Comparison of ENCODE assay signal across 10 cellular contexts in genomic region chr7:126702242-126703016, GRCh38.
DNase-seq lines count a peak whose midpoint lies in the region; ATAC-seq, FAIRE-seq and TF ChIP-seq lines count a peak whose summit lies in the region.
"Had no signal": no experiment of that assay in that cellular context is flagged by ENCODE, and none has a peak within 500 bp of the region (broad histone marks: within the 10 kb centered on the region; RNA-seq: fewer than 3 reads in every experiment).

No MANE protein-coding gene starts in this region.

- RAD21 ChIA-PET in HCT116 (lab: Charles Lee; ENCODE audit: low non-redundant PET in 1 of 2, low total read pairs in 2 of 2, uncharacterized antibody in 2 of 2, unreplicated experiment in 2 of 2): no interaction called here

- H2AFZ ChIP-seq in HCT116 (ENCODE audit: low read depth, low read length, poor library complexity, severe bottlenecking): peak overlapping the region; percentile 89
- no peak overlapping the region for H2AFZ ChIP-seq in HepG2 (ENCODE audit: low read length)

- WGBS in HepG2 (ENCODE audit: low lambda C conversion rate): 26% methylated on average over 7 of the region's 7 CpGs

- no peaks in the 10 kb centered on the region for H3K9me3 ChIP-seq in HCT116 (ENCODE audit: control insufficient read depth in 1 of 2, insufficient read depth in 1 of 2, low read depth in 1 of 2, low read length in 2 of 2)
- no peaks in the 10 kb centered on the region for H3K9me3 ChIP-seq in lower lobe of right lung
- peaks cover 13% of the 10 kb centered on the region; the same call in 1 of the 2 replicates for H3K9me3 ChIP-seq in HepG2 (ENCODE audit: low read length)

- no peaks in the 10 kb centered on the region for H3K9me2 ChIP-seq in HCT116 (ENCODE audit: insufficient read depth)

- H3K27ac ChIP-seq in HCT116 (ENCODE audit: low read depth, low read length) (no peak overlapping the region), lower lobe of right lung (no peak overlapping the region), HepG2 (ENCODE audit: extremely low read length, insufficient read depth, low read length) (no peak overlapping the region)

- DNase-seq in HCT116 (ENCODE audit: low read depth, low spot score) (no peak), hepatic stellate cell (ENCODE audit: low spot score) (peak; percentile 14), lower lobe of right lung (no peak), HepG2 (ENCODE audit: low spot score) (no peak)
- no peak for DNase-seq in stimulated activated effector memory CD8-positive, alpha-beta T cell treated with anti-CD3 and anti-CD28 coated beads, Interleukin-12 subunit alpha, Interleukin-12 subunit beta, amount 100 ng/mL, for 72 hours (ENCODE audit: low spot score in 2 of 2)
- DNase-seq in activated CD4-positive, alpha-beta T cell treated with anti-CD3 and anti-CD28 coated beads, Interleukin-2, amount 50 U/mL, for 48 hours: no peak
- DNase-seq: NCI-H345 had no signal

- H3K4me3 ChIP-seq in HCT116 (replicated peaks in 1 of 2; ENCODE audit: low read depth in 1 of 2, low read length in 2 of 2) (no peak overlapping the region), lower lobe of right lung (no peak overlapping the region), HepG2 (replicated peaks in 1 of 3; ENCODE audit: insufficient read depth in 1 of 3, low read depth in 2 of 3, low read length in 3 of 3) (no peak overlapping the region)

- H3K4me2 ChIP-seq in HCT116 (ENCODE audit: low read length): no peak overlapping the region
- H3K4me2 ChIP-seq in HepG2 (ENCODE audit: low read depth, low read length): no peak overlapping the region

- no peaks in the 10 kb centered on the region for H3K4me1 Mint-ChIP-seq in stimulated activated effector memory CD8-positive, alpha-beta T cell treated with anti-CD3 and anti-CD28 coated beads, Interleukin-12 subunit alpha, Interleukin-12 subunit beta, amount 100 ng/mL, for 72 hours

- H3K9ac ChIP-seq in HCT116 (ENCODE audit: low read length): no peak overlapping the region
- no peak overlapping the region for H3K9ac ChIP-seq in HepG2 (ENCODE audit: insufficient read depth, low read depth, low read length)

- no peaks in the 10 kb centered on the region for H3K9me3 Mint-ChIP-seq in stimulated activated effector memory CD8-positive, alpha-beta T cell treated with anti-CD3 and anti-CD28 coated beads, Interleukin-12 subunit alpha, Interleukin-12 subunit beta, amount 100 ng/mL, for 72 hours

- in situ Hi-C loops in HepG2 (cut with HindIII; ENCODE audit: extremely low pct_ligation_motif_present, low pct_unique_long_range_greater_than_20kb): no loop called here

- H3K36me3 ChIP-seq in HCT116 (ENCODE audit: control insufficient read depth in 1 of 2, insufficient read depth in 2 of 2, low read length in 2 of 2) (no peaks in the 10 kb centered on the region), lower lobe of right lung (no peaks in the 10 kb centered on the region), HepG2 (replicated peaks in 1 of 2; ENCODE audit: control insufficient read depth in 1 of 2, insufficient read depth in 2 of 2, low read length in 2 of 2) (no peaks in the 10 kb centered on the region)

- BruUV-seq in HCT116 (replicated peaks; lab: Mats Ljungman, UMichigan) (no TSS peak), HepG2 (replicated peaks; lab: Mats Ljungman, UMichigan) (no TSS peak)

- H3K79me2 ChIP-seq in HCT116 (ENCODE audit: insufficient read depth, low read length) (no peaks in the 10 kb centered on the region), HepG2 (ENCODE audit: insufficient read depth, low read length) (no peaks in the 10 kb centered on the region)

- intact Hi-C loops in HCT116 (cut with micrococcal nuclease): no loop called here
- intact Hi-C loops in lower lobe of right lung (cut with DNase I): no loop called here
- intact Hi-C loops in HepG2 (cut with micrococcal nuclease; ENCODE audit: unreplicated experiment): no loop called here

- peak; percentile 30 for ATAC-seq in GM18520 (IDR thresholded peaks at IDR 0.05; ENCODE audit: unreplicated experiment)
- ATAC-seq in HCT116: no peak
- peak; percentile 40 for ATAC-seq in HG03575 (IDR thresholded peaks at IDR 0.05; ENCODE audit: extremely low read depth, insufficient number of reproducible peaks, low FRiP score, unreplicated experiment)
- no peak for ATAC-seq in lower lobe of right lung
- ATAC-seq in stimulated activated effector memory CD8-positive, alpha-beta T cell treated with anti-CD3 and anti-CD28 coated beads, Interleukin-12 subunit alpha, Interleukin-12 subunit beta, amount 100 ng/mL, for 72 hours: no peak
- no peak for ATAC-seq in HepG2
- ATAC-seq: natural killer cell treated with Interleukin-12 subunit alpha and Interleukin-12 subunit beta and Interleukin-15 and Interleukin-18, amount 100 ng/mL, for 72 hours had no signal

- H3K4me1 ChIP-seq in HCT116 (ENCODE audit: control insufficient read depth in 1 of 2, insufficient read depth in 2 of 2, low read length in 2 of 2) (peaks cover 9 to 35% of the 10 kb centered on the region in 2 experiments; a peak in 3 of 4 replicates), lower lobe of right lung (no peaks in the 10 kb centered on the region), HepG2 (ENCODE audit: insufficient read depth, low read length) (no peaks in the 10 kb centered on the region)

- POLR2A ChIA-PET in HCT116 (lab: Charles Lee): no interaction called here
- POLR2A ChIA-PET in HepG2 (lab: Yijun Ruan, JAX): no interaction called here

- no peak overlapping the region for H3K27ac Mint-ChIP-seq in stimulated activated effector memory CD8-positive, alpha-beta T cell treated with anti-CD3 and anti-CD28 coated beads, Interleukin-12 subunit alpha, Interleukin-12 subunit beta, amount 100 ng/mL, for 72 hours

- CTCF ChIA-PET in HCT116 (lab: Charles Lee) (no interaction called here), HepG2 (lab: Yijun Ruan, JAX; ENCODE audit: low intra/inter-chr PET ratio, low total read pairs) (no interaction called here)

- H3K36me3 Mint-ChIP-seq in stimulated activated effector memory CD8-positive, alpha-beta T cell treated with anti-CD3 and anti-CD28 coated beads, Interleukin-12 subunit alpha, Interleukin-12 subunit beta, amount 100 ng/mL, for 72 hours: no peaks in the 10 kb centered on the region
- H3K36me3 Mint-ChIP-seq: natural killer cell treated with Interleukin-12 subunit alpha and Interleukin-12 subunit beta and Interleukin-15 and Interleukin-18, amount 100 ng/mL, for 72 hours had no signal

- TF ChIP-seq RAD21 in HCT116 (IDR thresholded peaks at IDR 0.05; ENCODE audit: low read depth): no peak
- TF ChIP-seq RAD21 in HepG2 (CRISPR knock-in tag; IDR thresholded peaks at IDR 0.05): no peak

- H4K20me1 ChIP-seq in HCT116 (ENCODE audit: insufficient read depth) (no peaks in the 10 kb centered on the region), HepG2 (ENCODE audit: insufficient read depth, low read length) (no peaks in the 10 kb centered on the region)

- FAIRE-seq in HepG2 (lab: Jason Lieb, UNC): no peak

- TF ChIP-seq CTCF in HCT116 (IDR thresholded peaks at IDR 0.05 in 2 of 3, conservative IDR thresholded peaks at IDR 0.05 in 1 of 3; ENCODE audit: borderline replicate concordance in 1 of 3, insufficient read depth in 1 of 3, low read depth in 2 of 3, low read length in 2 of 3): no peak
- no peak for TF ChIP-seq CTCF in lower lobe of right lung (IDR thresholded peaks at IDR 0.05)
- TF ChIP-seq CTCF in HepG2 (CRISPR knock-in tag; IDR thresholded peaks at IDR 0.05): no peak

- TF ChIP-seq EP300 in HepG2 (IDR thresholded peaks at IDR 0.05; ENCODE audit: low read depth in 2 of 2, low read length in 2 of 2) (no peak), HepG2 (CRISPR knock-in tag; IDR thresholded peaks at IDR 0.05; ENCODE audit: borderline replicate concordance) (no peak)

- TF ChIP-seq POLR2A in HCT116 (IDR thresholded peaks at IDR 0.05; ENCODE audit: borderline replicate concordance, extremely low read depth, insufficient read depth, insufficient read length) (no peak), HepG2 (IDR thresholded peaks at IDR 0.05; ENCODE audit: insufficient read depth in 1 of 2, low read depth in 2 of 2, low read length in 2 of 2) (no peak)

- no peak overlapping the region for H3K4me3 Mint-ChIP-seq in stimulated activated effector memory CD8-positive, alpha-beta T cell treated with anti-CD3 and anti-CD28 coated beads, Interleukin-12 subunit alpha, Interleukin-12 subunit beta, amount 100 ng/mL, for 72 hours
- H3K4me3 Mint-ChIP-seq: natural killer cell treated with Interleukin-12 subunit alpha and Interleukin-12 subunit beta and Interleukin-15 and Interleukin-18, amount 100 ng/mL, for 72 hours had no signal

- H3K27me3 ChIP-seq in HCT116 (ENCODE audit: insufficient read depth, low read length): no peaks in the 10 kb centered on the region
- no peaks in the 10 kb centered on the region for H3K27me3 ChIP-seq in lower lobe of right lung (ENCODE audit: low read depth)
- no peaks in the 10 kb centered on the region for H3K27me3 ChIP-seq in HepG2 (ENCODE audit: control insufficient read depth in 1 of 2, insufficient read depth in 2 of 2, low read length in 2 of 2)

TF ChIP-seq in HCT116, 20 proteins besides CTCF, POLR2A, EP300 and RAD21 (continues in another document):
- TF ChIP-seq JUND (IDR thresholded peaks at IDR 0.05) (no peak), SRF (IDR thresholded peaks at IDR 0.05; ENCODE audit: low read depth) (no peak)

TF ChIP-seq in HepG2, 621 proteins besides CTCF, POLR2A, EP300 and RAD21 (continues in another document):
- no peak for TF ChIP-seq ZNF333 (CRISPR knock-in tag; IDR thresholded peaks at IDR 0.05; ENCODE audit: borderline replicate concordance)
- no peak for TF ChIP-seq ZNF205 (CRISPR knock-in tag; IDR thresholded peaks at IDR 0.05)
- TF ChIP-seq E2F1 (CRISPR knock-in tag; IDR thresholded peaks at IDR 0.05): no peak
- TF ChIP-seq ZNF652 (CRISPR knock-in tag; IDR thresholded peaks at IDR 0.05; ENCODE audit: borderline replicate concordance, low read depth): no peak
- no peak for TF ChIP-seq ZSCAN20 (CRISPR knock-in tag; IDR thresholded peaks at IDR 0.05; ENCODE audit: borderline replicate concordance)
- TF ChIP-seq ZNF605 (CRISPR knock-in tag; IDR thresholded peaks at IDR 0.05): no peak
- no peak for TF ChIP-seq ZNF777 (CRISPR knock-in tag; IDR thresholded peaks at IDR 0.05)
- TF ChIP-seq KLF16 (CRISPR knock-in tag; IDR thresholded peaks at IDR 0.05): no peak

Comparison
In these comparisons a context has a peak if more than half of its experiments do, and no peak if none do; other contexts are left out.
1. ATAC-seq: peak in GM18520 (single experiment) and HG03575 (single experiment); none in HCT116 (single experiment), lower lobe of right lung (0 of 2), stimulated activated effector memory CD8-positive, alpha-beta T cell treated with anti-CD3 and anti-CD28 coated beads, Interleukin-12 subunit alpha, Interleukin-12 subunit beta, amount 100 ng/mL, for 72 hours (single experiment) and HepG2 (single experiment).